In the genomic region with DNA sequence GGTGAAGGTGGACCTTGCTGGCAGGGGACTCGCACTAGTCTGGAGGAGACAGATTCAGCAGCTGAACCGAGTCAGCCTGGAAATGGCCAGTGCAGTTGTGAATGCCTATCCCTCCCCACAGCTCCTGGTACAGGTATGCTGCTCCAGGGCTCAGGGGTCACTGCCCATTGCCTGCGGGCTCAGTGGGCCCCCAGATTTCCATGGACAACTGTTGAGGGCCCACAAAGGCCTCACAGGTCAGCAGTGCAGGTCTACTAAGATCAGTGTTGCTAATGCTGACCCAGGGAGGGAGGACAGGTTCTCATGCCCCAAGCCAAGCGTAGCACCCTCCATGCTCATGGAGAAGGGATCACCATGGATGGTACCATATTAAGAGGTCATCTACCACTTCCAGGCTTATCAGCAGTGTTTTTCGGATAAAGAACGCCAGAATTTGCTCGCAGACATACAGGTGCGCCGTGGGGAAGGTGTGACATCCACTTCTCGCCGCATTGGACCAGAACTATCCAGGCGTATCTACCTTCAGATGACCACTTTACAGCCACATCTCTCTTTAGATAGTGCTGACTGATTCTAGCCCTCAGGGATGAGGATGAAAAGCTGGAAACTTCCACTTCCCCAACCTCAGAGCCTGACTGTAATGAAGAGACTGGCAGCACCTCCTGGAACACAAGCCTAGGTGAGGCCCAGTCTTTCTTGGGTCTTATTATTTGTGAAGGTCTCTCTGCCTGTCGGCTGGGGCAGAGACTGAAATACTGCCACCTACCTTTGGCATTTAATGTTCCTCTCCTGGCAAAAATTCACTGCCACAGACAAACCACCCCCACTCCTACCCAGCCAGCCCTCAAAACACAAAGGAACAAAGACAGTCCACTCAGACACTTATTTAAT, we compare ENCODE assay signal across 14 cellular contexts. TPM values are rescaled to one million over a fixed set of nuclear protein-coding genes. Genes with fewer than 3 reads are reported as not detected.
DNase-seq lines count a peak whose midpoint lies in the region; ATAC-seq, FAIRE-seq and TF ChIP-seq lines count a peak whose summit lies in the region.
"Had no signal": no experiment of that assay in that cellular context is flagged by ENCODE, and none has a peak within 500 bp of the region (broad histone marks: within the 10 kb centered on the region; RNA-seq: fewer than 3 reads in every experiment).

No MANE protein-coding gene starts in this region.

- H3K27ac ChIP-seq in RWPE2 (ENCODE audit: poor library complexity, severe bottlenecking): no peak overlapping the region
- H3K27ac ChIP-seq in esophagus squamous epithelium: no peak overlapping the region

- intact Hi-C loops in esophagus squamous epithelium (cut with DNase I): no loop called here

- H3K9me3 ChIP-seq in RWPE2 (ENCODE audit: severe bottlenecking) (no peaks in the 10 kb centered on the region), esophagus squamous epithelium (no peaks in the 10 kb centered on the region)

- no peaks in the 10 kb centered on the region for H3K4me1 ChIP-seq in RWPE2 (ENCODE audit: insufficient read depth, poor library complexity, severe bottlenecking)
- no peaks in the 10 kb centered on the region for H3K4me1 ChIP-seq in esophagus squamous epithelium

- TF ChIP-seq POLR2A in GM19099 (IDR thresholded peaks at IDR 0.05; ENCODE audit: extremely low read depth, insufficient read length, low read depth) (peak; percentile 15), esophagus squamous epithelium (IDR thresholded peaks at IDR 0.05) (no peak)

- no peak for FAIRE-seq in RCC 7860 (lab: Jason Lieb, UNC)
- FAIRE-seq: islet of Langerhans had no signal

- DNase-seq in AG10803 (ENCODE audit: low read depth) (no peak), RWPE2 (ENCODE audit: low spot score) (no peak), iPS-NIHi7 (ENCODE audit: extremely low spot score) (peak; percentile 22), RCC 7860 (ENCODE audit: low spot score) (no peak), esophagus squamous epithelium (lab: John Stamatoyannopoulos, UW) (no peak)
- no peak for DNase-seq in activated CD4-positive, CD25-positive, alpha-beta regulatory T cell (lab: John Stamatoyannopoulos, UW)
- DNase-seq: activated T-cell treated with anti-CD3 and anti-CD28 coated beads, Interleukin-2, amount 50 U/mL, for 72 hours; CD4-positive, alpha-beta memory T cell; NCI-H2227 treated with DMSO at 0.1 percent for 48 hours; nephron progenitor cell; stimulated activated CD4-positive, alpha-beta T cell treated with anti-CD3 and anti-CD28 coated beads, Interleukin-15, amount 100 ng/mL, for 24 hours had no signal

- H3K4me3 ChIP-seq in AG10803 (ENCODE audit: low read length): no peak overlapping the region
- H3K4me3 ChIP-seq in RWPE2 (ENCODE audit: severe bottlenecking): no peak overlapping the region
- no peak overlapping the region for H3K4me3 ChIP-seq in esophagus squamous epithelium

- ATAC-seq in RWPE2 (ENCODE audit: low read depth) (peak; percentile 25), HG02642 (IDR thresholded peaks at IDR 0.05; ENCODE audit: poor library complexity, unreplicated experiment) (no peak)
- ATAC-seq: activated T-cell treated with anti-CD3 and anti-CD28 coated beads, Interleukin-2, amount 50 U/mL, for 72 hours had no signal

- 88 to 93% methylated on average over 9 to 12 of the region's 13 CpGs for WGBS in esophagus squamous epithelium, 2 donors

- no peaks in the 10 kb centered on the region for H3K27me3 ChIP-seq in RWPE2 (ENCODE audit: insufficient read depth, poor library complexity, severe bottlenecking)
- H3K27me3 ChIP-seq in esophagus squamous epithelium: no peaks in the 10 kb centered on the region

- TF ChIP-seq CTCF in AG10803 (conservative IDR thresholded peaks at IDR 0.05; ENCODE audit: low read length) (peak; percentile 8; the same call in 1 of the 2 replicates), RWPE2 (IDR thresholded peaks at IDR 0.05; ENCODE audit: poor library complexity, severe bottlenecking) (peak; percentile 30), esophagus squamous epithelium (IDR thresholded peaks at IDR 0.05) (peak in 2 of 6 experiments; percentile 8 to 22)

- H3K36me3 ChIP-seq in RWPE2 (ENCODE audit: low read depth) (peaks cover 90% of the 10 kb centered on the region), esophagus squamous epithelium (peaks cover 33 to 63% (median 40%) of the 10 kb centered on the region in 3 donors)

RNA-seq across cellular contexts. Expression of gene EME1, which starts 7.6 kb away (rescaled TPM):
- 1 to 10 TPM in 2 of 4 donors, under 1 TPM in 2; 0.57 to 2.7 (median 1.1) TPM for total RNA-seq in esophagus squamous epithelium

RNA-seq across cellular contexts. Expression of gene MRPL27, which starts 7.6 kb away (rescaled TPM):
- total RNA-seq in esophagus squamous epithelium: 10 to 100 TPM; 58.0 to 77.7 (median 74.5) TPM

RNA-seq across cellular contexts. Expression of gene LRRC59, which starts 16.7 kb away (rescaled TPM):
- total RNA-seq in esophagus squamous epithelium: 100 to 1,000 TPM in 1 of 4 donors, 10 to 100 TPM in 3; 63.4 to 136 (median 77.9) TPM

RNA-seq across cellular contexts. Expression of gene XYLT2, which starts 34.7 kb away (rescaled TPM):
- total RNA-seq in esophagus squamous epithelium: 10 to 100 TPM; 10.0 to 17.5 (median 13.5) TPM

RNA-seq across cellular contexts. Expression of gene ACSF2, which starts 45.4 kb away (rescaled TPM):
- 10 to 100 TPM in 3 of 4 donors, 1 to 10 TPM in 1; 7.0 to 26.3 (median 19.0) TPM for total RNA-seq in esophagus squamous epithelium
